In genomic region chr3:181696641-181697230, GRCh38 we compare ENCODE assay signal across 1 cellular context.
TF ChIP-seq lines count a peak whose summit lies in the region.

No MANE protein-coding gene starts in this region.

TF ChIP-seq in GM23338, 12 proteins besides CTCF, POLR2A, EP300 and RAD21 (continued from another document):
- no peak for TF ChIP-seq ETS1 (IDR thresholded peaks at IDR 0.05)
- no peak for TF ChIP-seq REST (IDR thresholded peaks at IDR 0.05; ENCODE audit: unreplicated experiment)
- TF ChIP-seq ZNF114 (CRISPR knock-in tag; IDR thresholded peaks at IDR 0.05) = no peak
